5 cellular contexts compared by ENCODE assay signal in genomic region chr2:97008376-97008775, GRCh38. TPM values are rescaled to one million over a fixed set of nuclear protein-coding genes. Genes with fewer than 3 reads are reported as not detected.
"Had no signal": no experiment of that assay in that cellular context is flagged by ENCODE, and none has a peak within 500 bp of the region (broad histone marks: within the 10 kb centered on the region; RNA-seq: fewer than 3 reads in every experiment).

No MANE protein-coding gene starts in this region.

RNA-seq across cellular contexts. Expression of gene FAM178B, which starts 22.0 kb away (rescaled TPM):
- total RNA-seq: MCF 10A, NCI-H460, PC-3, Peyer's patch, SJSA1 had no signal
